10 cellular contexts compared by ENCODE assay signal in genomic region chr1:206116873-206117150, GRCh38. TPM values are rescaled to one million over a fixed set of nuclear protein-coding genes. Genes with fewer than 3 reads are reported as not detected.
DNase-seq lines count a peak whose midpoint lies in the region; ATAC-seq and TF ChIP-seq lines count a peak whose summit lies in the region.
"Had no signal": no experiment of that assay in that cellular context is flagged by ENCODE, and none has a peak within 500 bp of the region (broad histone marks: within the 10 kb centered on the region; RNA-seq: fewer than 3 reads in every experiment).

No MANE protein-coding gene starts in this region.

- CTCF ChIA-PET in A673 (lab: Charles Lee): no interaction called here
- CTCF ChIA-PET in naive thymus-derived CD4-positive, alpha-beta T cell (lab: Charles Lee): no interaction called here

- H3K27me3 ChIP-seq in A673 (replicated peaks; ENCODE audit: insufficient read depth, low read depth, low read length, poor library complexity) (peaks cover 39% of the 10 kb centered on the region), dorsolateral prefrontal cortex (peaks cover 0 to 7% (median 0%) of the 10 kb centered on the region in 45 donors)
- no peaks in the 10 kb centered on the region for H3K27me3 ChIP-seq in naive thymus-derived CD4-positive, alpha-beta T cell (ENCODE audit: control insufficient read depth in 2 of 2, insufficient read depth in 2 of 2, low read length in 2 of 2)

- H3K27ac ChIP-seq in A673 (ENCODE audit: low read depth, low read length, poor library complexity, severe bottlenecking): no peak overlapping the region
- no peak overlapping the region for H3K27ac ChIP-seq in dorsolateral prefrontal cortex
- no peak overlapping the region for H3K27ac ChIP-seq in naive thymus-derived CD4-positive, alpha-beta T cell (ENCODE audit: low read depth, low read length)

- intact Hi-C loops in A673 (cut with micrococcal nuclease; ENCODE audit: unreplicated experiment): no loop called here
- intact Hi-C loops in dorsolateral prefrontal cortex (cut with DNase I): loop anchor here in 1 of 2 donors (10.0 kb wide), 1 partner anchor 322 kb away; no protein-coding TSS in a partner anchor
- intact Hi-C loops in naive thymus-derived CD4-positive, alpha-beta T cell (cut with micrococcal nuclease): no loop called here
- intact Hi-C loops in posterior cingulate gyrus (cut with DNase I): no loop called here

- H3K27ac Mint-ChIP-seq in HFFc6: no peak overlapping the region
- no peak overlapping the region for H3K27ac Mint-ChIP-seq in naive thymus-derived CD4-positive, alpha-beta T cell

- BruUV-seq in A673 (replicated peaks; lab: Mats Ljungman, UMichigan): no TSS peak

- TF ChIP-seq CTCF in A673 (conservative IDR thresholded peaks at IDR 0.05; ENCODE audit: low read depth, low read length) (no peak), HFFc6 (IDR thresholded peaks at IDR 0.05) (no peak), dorsolateral prefrontal cortex (IDR thresholded peaks at IDR 0.05 in 54 of 56, conservative IDR thresholded peaks at IDR 0.05 in 2 of 56; ENCODE audit: low read depth in 1 of 56, partially characterized antibody in 56 of 56) (no peak)

- peaks cover 23% of the 10 kb centered on the region for H3K27me3 Mint-ChIP-seq in HFFc6 (ENCODE audit: insufficient read depth)
- H3K27me3 Mint-ChIP-seq in naive thymus-derived CD4-positive, alpha-beta T cell: peaks cover 43 to 76% (median 47%) of the 10 kb centered on the region in 5 donors

- no peak for ATAC-seq in naive thymus-derived CD4-positive, alpha-beta T cell
- ATAC-seq in GM19328 (IDR thresholded peaks at IDR 0.05; ENCODE audit: unreplicated experiment): no peak

- DNase-seq in A673 (ENCODE audit: low spot score): no peak
- DNase-seq in HFFc6: no peak
- no peak for DNase-seq in dorsolateral prefrontal cortex
- DNase-seq in naive thymus-derived CD4-positive, alpha-beta T cell: no peak
- no peak for DNase-seq in posterior cingulate gyrus
- DNase-seq in activated CD4-positive, CD25-positive, alpha-beta regulatory T cell treated with anti-CD3 and anti-CD28 coated beads, Interleukin-2, amount 50 U/mL, for 72 hours: no peak
- no peak for DNase-seq in medulla oblongata (ENCODE audit: extremely low spot score)

- no peaks in the 10 kb centered on the region for H3K4me1 Mint-ChIP-seq in HFFc6 (ENCODE audit: low read depth)
- H3K4me1 Mint-ChIP-seq in naive thymus-derived CD4-positive, alpha-beta T cell: peaks cover 7 to 11% (median 9%) of the 10 kb centered on the region in 7 donors

- peaks cover 9% of the 10 kb centered on the region for H3K9me3 Mint-ChIP-seq in HFFc6
- H3K9me3 Mint-ChIP-seq in naive thymus-derived CD4-positive, alpha-beta T cell: peaks cover 0 to 24% (median 8%) of the 10 kb centered on the region in 11 donors

- H3K4me3 ChIP-seq in A673 (ENCODE audit: low read depth, low read length, poor library complexity, severe bottlenecking) (peak overlapping the region; percentile 36), dorsolateral prefrontal cortex (peak overlapping the region in 58 of 59 donors; percentile 34 to 77 (median 60))
- H3K4me3 ChIP-seq in naive thymus-derived CD4-positive, alpha-beta T cell (ENCODE audit: low read length): no peak overlapping the region

- peaks cover 9% of the 10 kb centered on the region; the same call in 1 of the 2 replicates for H3K36me3 Mint-ChIP-seq in HFFc6 (ENCODE audit: low read depth)
- H3K36me3 Mint-ChIP-seq in naive thymus-derived CD4-positive, alpha-beta T cell: peaks cover 0 to 7% (median under 1%) of the 10 kb centered on the region in 5 donors

- H3K36me3 ChIP-seq in A673 (ENCODE audit: insufficient read depth, low read length, poor library complexity, severe bottlenecking): no peaks in the 10 kb centered on the region
- H3K36me3 ChIP-seq in naive thymus-derived CD4-positive, alpha-beta T cell (ENCODE audit: control insufficient read depth in 2 of 3, insufficient read depth in 3 of 3, low read length in 3 of 3): no peaks in the 10 kb centered on the region

- peak overlapping the region; percentile 3; the same call in 1 of the 2 replicates for H3K4me3 Mint-ChIP-seq in HFFc6
- H3K4me3 Mint-ChIP-seq in naive thymus-derived CD4-positive, alpha-beta T cell: peak overlapping the region in 9 of 10 donors; percentile 16 to 83 (median 43)

- H3K4me1 ChIP-seq in A673 (ENCODE audit: insufficient read depth, low read length, poor library complexity, severe bottlenecking): no peaks in the 10 kb centered on the region
- no peaks in the 10 kb centered on the region for H3K4me1 ChIP-seq in naive thymus-derived CD4-positive, alpha-beta T cell (ENCODE audit: control insufficient read depth in 2 of 2, insufficient read depth in 2 of 2, low read length in 2 of 2)

- POLR2A ChIA-PET in A673 (lab: Charles Lee; ENCODE audit: low non-redundant PET): no interaction called here
- POLR2A ChIA-PET in naive thymus-derived CD4-positive, alpha-beta T cell (lab: Charles Lee): no interaction called here

- peaks cover 13% of the 10 kb centered on the region for H3K9me3 ChIP-seq in A673 (ENCODE audit: low read depth, low read length, poor library complexity, severe bottlenecking)
- H3K9me3 ChIP-seq in naive thymus-derived CD4-positive, alpha-beta T cell (ENCODE audit: control insufficient read depth in 2 of 3, low read length in 3 of 3): peaks cover 0 to 7% (median 0%) of the 10 kb centered on the region in 3 experiments

RNA-seq across cellular contexts. Expression of gene AVPR1B, which starts 0.4 kb away (rescaled TPM):
- total RNA-seq in A673 (2021) (not detected in 2 replicates), dorsolateral prefrontal cortex (1 to 10 TPM in 2 of 120 experiments, under 1 TPM in 11, not detected in 107; 0.20 to 1.4 (median 0.39) TPM)
- not detected for total RNA-seq in HFFc6 (2021; fragmentation: NEBNext Ultra II Directional; extraction: Animal tissue kit (Norgen Biotek cat#: 25700))
- under 1 TPM in 1 of 5 experiments, not detected in 4; 0.27 TPM for total RNA-seq in naive thymus-derived CD4-positive, alpha-beta T cell
- not detected for polyA plus RNA-seq in naive thymus-derived CD4-positive, alpha-beta T cell
- total RNA-seq: Daoy; T-helper 1 cell treated with Interleukin-12 subunit alpha and Interleukin-12 subunit beta and Interleukin-4 antibody, amounts not matched to agents 30 ng/mL and 1 ng/mL, for 36 hours had no signal
